Comparison of ENCODE assay signal across 8 cellular contexts in the genomic region with DNA sequence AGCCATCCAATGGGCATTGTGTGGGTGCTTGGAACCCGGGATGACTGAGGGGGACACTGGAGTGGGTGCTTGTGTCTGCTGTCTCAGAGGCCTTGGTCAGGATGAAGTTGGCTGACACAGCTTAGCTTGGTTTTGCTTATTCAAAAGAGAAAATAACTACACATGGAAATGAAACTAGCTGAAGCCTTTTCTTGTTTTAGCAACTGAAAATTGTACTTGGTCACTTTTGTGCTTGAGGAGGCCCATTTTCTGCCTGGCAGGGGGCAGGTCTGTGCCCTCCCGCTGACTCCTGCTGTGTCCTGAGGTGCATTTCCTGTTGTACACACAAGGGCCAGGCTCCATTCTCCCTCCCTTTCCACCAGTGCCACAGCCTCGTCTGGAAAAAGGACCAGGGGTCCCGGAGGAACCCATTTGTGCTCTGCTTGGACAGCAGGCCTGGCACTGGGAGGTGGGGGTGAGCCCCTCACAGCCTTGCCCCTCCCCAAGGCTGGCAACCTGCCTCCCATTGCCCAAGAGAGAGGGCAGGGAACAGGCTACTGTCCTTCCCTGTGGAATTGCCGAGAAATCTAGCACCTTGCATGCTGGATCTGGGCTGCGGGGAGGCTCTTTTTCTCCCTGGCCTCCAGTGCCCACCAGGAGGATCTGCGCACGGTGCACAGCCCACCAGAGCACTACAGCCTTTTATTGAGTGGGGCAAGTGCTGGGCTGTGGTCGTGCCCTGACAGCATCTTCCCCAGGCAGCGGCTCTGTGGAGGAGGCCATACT. TPM values are rescaled to one million over a fixed set of nuclear protein-coding genes. Genes with fewer than 3 reads are reported as not detected.
DNase-seq lines count a peak whose midpoint lies in the region; ATAC-seq and TF ChIP-seq lines count a peak whose summit lies in the region.

No MANE protein-coding gene starts in this region.

- no peak overlapping the region for H3K9ac ChIP-seq in mammary epithelial cell (ENCODE audit: insufficient read depth, low read length)

- TSS peak; percentile 69 for BruUV-seq in mammary epithelial cell (replicated peaks; lab: Mats Ljungman, UMichigan)

- peak overlapping the region; percentile 28 for H3K27ac ChIP-seq in ACC112 (ENCODE audit: low read depth, low read length)
- no peak overlapping the region for H3K27ac ChIP-seq in mammary epithelial cell (ENCODE audit: insufficient read depth, low read depth, low read length)

- no peak for TF ChIP-seq CTCF in mammary epithelial cell (conservative IDR thresholded peaks at IDR 0.05 in 1 of 2, IDR thresholded peaks at IDR 0.05 in 1 of 2; ENCODE audit: extremely low read depth in 1 of 2, insufficient read depth in 1 of 2, low read depth in 1 of 2, low read length in 2 of 2)

- intact Hi-C loops in mammary epithelial cell (cut with micrococcal nuclease) (loop anchor here (5.0 to 10.0 kb wide), 2 partner anchors 100 to 233 kb away; partner anchors contain the start of gene ENTPD6), head of caudate nucleus (cut with DNase I) (loop anchor here (5.0 to 10.0 kb wide), 2 partner anchors 100 to 103 kb away; partner anchors contain the start of gene ENTPD6)

- 76% methylated on average over 8 of the region's 10 CpGs for WGBS in mammary epithelial cell (ENCODE audit: low coverage, missing lambda C conversion rate)

- no peak for DNase-seq in mammary epithelial cell
- DNase-seq in amygdala (lab: John Stamatoyannopoulos, UW) = no peak
- no peak for DNase-seq in head of caudate nucleus
- DNase-seq in activated CD4-positive, alpha-beta T cell treated with anti-CD3 and anti-CD28 coated beads for 1 hour = no peak
- no peak for DNase-seq in NK-92 (lab: John Stamatoyannopoulos, UW; ENCODE audit: unreplicated experiment)

- H3K4me2 ChIP-seq in mammary epithelial cell (ENCODE audit: insufficient read depth, low read depth, low read length) = no peak overlapping the region

- in situ Hi-C loops in mammary epithelial cell (cut with MboI; ENCODE audit: low sequenced_read_pairs in 2 of 2) = no loop called here

- CTCF ChIA-PET in mammary epithelial cell (lab: Charles Lee; ENCODE audit: low non-redundant PET) = no interaction called here

- H2AFZ ChIP-seq in ACC112 (ENCODE audit: low read length, unreplicated experiment) = no peak overlapping the region
- no peak overlapping the region for H2AFZ ChIP-seq in mammary epithelial cell (ENCODE audit: low read depth, low read length)

- peaks cover 3% of the 10 kb centered on the region; the same call in 1 of the 2 replicates for H3K36me3 ChIP-seq in ACC112 (ENCODE audit: insufficient read depth, low read length)
- peaks cover 35% of the 10 kb centered on the region for H3K36me3 ChIP-seq in mammary epithelial cell (ENCODE audit: insufficient read depth, low read length)

- H3K4me1 ChIP-seq in ACC112 (ENCODE audit: control insufficient read depth, insufficient read depth, low read length, unreplicated experiment) = peaks cover 27% of the 10 kb centered on the region
- peaks cover 69% of the 10 kb centered on the region for H3K4me1 ChIP-seq in mammary epithelial cell (ENCODE audit: insufficient read depth, low read length)

- H3K4me3 ChIP-seq in ACC112 (ENCODE audit: low read depth, low read length) (no peak overlapping the region), mammary epithelial cell (replicated peaks in 1 of 3; ENCODE audit: insufficient read depth in 1 of 3, low read depth in 2 of 3, low read length in 3 of 3) (no peak overlapping the region)

- peaks cover 3% of the 10 kb centered on the region for H4K20me1 ChIP-seq in mammary epithelial cell (ENCODE audit: insufficient read depth, low read length)

- H3K79me2 ChIP-seq in ACC112 (ENCODE audit: control insufficient read depth, insufficient read depth, low read length, unreplicated experiment) = no peaks in the 10 kb centered on the region
- H3K79me2 ChIP-seq in mammary epithelial cell (ENCODE audit: insufficient read depth, low read length) = peaks cover 3% of the 10 kb centered on the region

- peak; percentile 5 for TF ChIP-seq POLR2A in GM19193 (IDR thresholded peaks at IDR 0.05; ENCODE audit: extremely low read depth, insufficient read depth, insufficient read length)

- peak; percentile 53 for ATAC-seq in HG03025 (IDR thresholded peaks at IDR 0.05; ENCODE audit: low FRiP score, unreplicated experiment)

- no peaks in the 10 kb centered on the region for H3K9me3 ChIP-seq in mammary epithelial cell (replicated peaks; ENCODE audit: insufficient read depth, low read length)

- H3K27me3 ChIP-seq in ACC112 (ENCODE audit: insufficient read depth, low read length) = no peaks in the 10 kb centered on the region
- H3K27me3 ChIP-seq in mammary epithelial cell (ENCODE audit: insufficient read depth, low read length) = no peaks in the 10 kb centered on the region

- dilution Hi-C loops in mammary epithelial cell (cut with HindIII; ENCODE audit: low sequenced_read_pairs) = no loop called here

RNA-seq across cellular contexts. Expression of gene PYGB, which starts 49.4 kb away (rescaled TPM):
- total RNA-seq in mammary epithelial cell = 1,000 to 10,000 TPM in 1 of 2 donors, 100 to 1,000 TPM in 1; 475 to 1,432 TPM
- 284 TPM for polyA plus RNA-seq in mammary epithelial cell
- 595 TPM for polyA minus RNA-seq in mammary epithelial cell
